Comparison of ENCODE assay signal across 8 cellular contexts in genomic region chr3:48989126-48989795, GRCh38. TPM values are rescaled to one million over a fixed set of nuclear protein-coding genes. Genes with fewer than 3 reads are reported as not detected.
DNase-seq lines count a peak whose midpoint lies in the region; ATAC-seq, FAIRE-seq and TF ChIP-seq lines count a peak whose summit lies in the region.

No MANE protein-coding gene starts in this region.

- DNase-seq in A172 (ENCODE audit: low spot score) (peak; percentile 22), H7 (peak; percentile 54), adipocyte (ENCODE audit: low read depth) (peak; percentile 36), right lobe of liver (no peak), type B pancreatic cell (ENCODE audit: extremely low spot score, unreplicated experiment) (no peak), NCI-H774 (lab: John Stamatoyannopoulos, UW) (no peak), epidermal melanocyte (ENCODE audit: insufficient read length, low spot score) (no peak), D721Med (ENCODE audit: insufficient read length, low spot score) (no peak)

- TF ChIP-seq POLR2A in right lobe of liver (IDR thresholded peaks at IDR 0.05), result peak; percentile 31

- no peak for FAIRE-seq in D721Med (lab: Jason Lieb, UNC)

- H3K4me1 Mint-ChIP-seq in type B pancreatic cell (ENCODE audit: unreplicated experiment), result peaks cover 29% of the 10 kb centered on the region

- H3K9me3 ChIP-seq in adipocyte (ENCODE audit: control insufficient read depth, low read length) (no peaks in the 10 kb centered on the region), right lobe of liver (no peaks in the 10 kb centered on the region)

- H3K4me1 ChIP-seq in adipocyte (ENCODE audit: control insufficient read depth, insufficient read depth, low read length) (peaks cover 24% of the 10 kb centered on the region), right lobe of liver (peaks cover 0 to 20% (median 6%) of the 10 kb centered on the region in 4 donors)

- H3K27ac ChIP-seq in right lobe of liver, result peak overlapping the region; percentile 60 to 75 (median 65)

- intact Hi-C loops in right lobe of liver (cut with DNase I), result no loop called here

- H3K4me3 ChIP-seq in H7 (ENCODE audit: insufficient read depth, low read depth, low read length), result peak overlapping the region; percentile 79
- peak overlapping the region; percentile 85 for H3K4me3 ChIP-seq in adipocyte (ENCODE audit: low read length)
- peak overlapping the region; percentile 82 to 88 (median 87) for H3K4me3 ChIP-seq in right lobe of liver

- H3K27ac Mint-ChIP-seq in type B pancreatic cell, result peak overlapping the region; percentile 94

- no peaks in the 10 kb centered on the region for H3K27me3 ChIP-seq in H7 (ENCODE audit: control insufficient read depth, insufficient read depth, low read length)
- no peaks in the 10 kb centered on the region for H3K27me3 ChIP-seq in adipocyte (replicated peaks; ENCODE audit: control insufficient read depth, insufficient read depth, low read length)
- H3K27me3 ChIP-seq in right lobe of liver, result no peaks in the 10 kb centered on the region

- 6% methylated on average over 4 of the region's 21 CpGs for WGBS in right lobe of liver (ENCODE audit: insufficient coverage, low coverage, low lambda C conversion rate, missing lambda C conversion rate)

- H3K36me3 Mint-ChIP-seq in type B pancreatic cell, result peaks cover 3% of the 10 kb centered on the region

- TF ChIP-seq CTCF in right lobe of liver (IDR thresholded peaks at IDR 0.05) (no peak), type B pancreatic cell (conservative IDR thresholded peaks at IDR 0.05) (no peak), D721Med (IDR thresholded peaks at IDR 0.05; ENCODE audit: insufficient read depth, missing control alignments) (no peak)

- no peak for ATAC-seq in right lobe of liver

- peak overlapping the region; percentile 95 for H3K4me3 Mint-ChIP-seq in type B pancreatic cell

- no peaks in the 10 kb centered on the region for H3K27me3 Mint-ChIP-seq in type B pancreatic cell

- H3K9ac ChIP-seq in adipocyte (ENCODE audit: low read length), result peak overlapping the region; percentile 91

- H3K9me3 Mint-ChIP-seq in type B pancreatic cell, result no peaks in the 10 kb centered on the region

- H3K36me3 ChIP-seq in H7 (replicated peaks; ENCODE audit: control insufficient read depth, insufficient read depth, low read length), result peaks cover 4% of the 10 kb centered on the region
- peaks cover 26% of the 10 kb centered on the region for H3K36me3 ChIP-seq in adipocyte (ENCODE audit: control insufficient read depth, insufficient read depth, low read length, severe bottlenecking)
- H3K36me3 ChIP-seq in right lobe of liver, result peaks cover 0 to 8% (median 4%) of the 10 kb centered on the region in 4 donors

RNA-seq across cellular contexts. Expression of gene P4HTM, which starts 0.8 kb away (rescaled TPM):
- total RNA-seq in A172 (2014; rRNA removed; shearing (Covaris generic)), result 20.7 and 21.2 TPM in 2 replicates
- total RNA-seq in H7 (2014; rRNA removed; shearing (Covaris generic)), result 17.6 and 22.4 TPM in 2 replicates
- total RNA-seq in right lobe of liver (10 to 100 TPM in 5 of 6 experiments, 1 to 10 TPM in 1; 7.7 to 19.2 (median 11.1) TPM), type B pancreatic cell (ENCODE audit: low replicate concordance) (47.4 and 54.8 TPM in 2 replicates)

RNA-seq across cellular contexts. Expression of gene WDR6, which starts 17.9 kb away (rescaled TPM):
- total RNA-seq in A172 (2014; rRNA removed; shearing (Covaris generic)), result 63.7 and 76.1 TPM in 2 replicates
- total RNA-seq in H7 (2014; rRNA removed; shearing (Covaris generic)), result 141 and 151 TPM in 2 replicates
- total RNA-seq in right lobe of liver (10 to 100 TPM; 35.7 to 72.9 (median 65.4) TPM), type B pancreatic cell (ENCODE audit: low replicate concordance) (272 and 334 TPM in 2 replicates)

RNA-seq across cellular contexts. Expression of gene DALRD3, which starts 29.1 kb away (rescaled TPM):
- 36.1 and 50.0 TPM in 2 replicates for total RNA-seq in A172 (2014; rRNA removed; shearing (Covaris generic))
- 55.5 and 65.9 TPM in 2 replicates for total RNA-seq in H7 (2014; rRNA removed; shearing (Covaris generic))
- total RNA-seq in right lobe of liver, result 10 to 100 TPM in 2 of 6 experiments, 1 to 10 TPM in 4; 7.5 to 17.0 (median 8.1) TPM
- 31.2 and 36.0 TPM in 2 replicates for total RNA-seq in type B pancreatic cell (ENCODE audit: low replicate concordance)

RNA-seq across cellular contexts. Expression of gene NDUFAF3, which starts 32.7 kb away (rescaled TPM):
- total RNA-seq in A172 (2014; rRNA removed; shearing (Covaris generic)), result 96.8 and 112 TPM in 2 replicates
- total RNA-seq in H7 (2014; rRNA removed; shearing (Covaris generic)), result 81.2 and 94.8 TPM in 2 replicates
- 100 to 1,000 TPM in 1 of 6 experiments, 10 to 100 TPM in 5; 39.2 to 100 (median 44.8) TPM for total RNA-seq in right lobe of liver
- 62.0 and 67.0 TPM in 2 replicates for total RNA-seq in type B pancreatic cell (ENCODE audit: low replicate concordance)

RNA-seq across cellular contexts. Expression of gene IMPDH2, which starts 39.9 kb away (rescaled TPM):
- 218 and 219 TPM in 2 replicates for total RNA-seq in A172 (2014; rRNA removed; shearing (Covaris generic))
- total RNA-seq in H7 (2014; rRNA removed; shearing (Covaris generic)), result 409 and 490 TPM in 2 replicates
- total RNA-seq in right lobe of liver, result 10 to 100 TPM; 32.0 to 57.3 (median 39.0) TPM
- 221 and 256 TPM in 2 replicates for total RNA-seq in type B pancreatic cell (ENCODE audit: low replicate concordance)

Comparison
In these comparisons a context has a peak if more than half of its experiments do, and no peak if none do; other contexts are left out.
1. DNase-seq: peak in A172 (single experiment), H7 (single experiment) and adipocyte (single experiment); none in right lobe of liver (0 of 3), type B pancreatic cell (single experiment), NCI-H774 (single experiment), epidermal melanocyte (single experiment) and D721Med (single experiment).
2. Peak in every context shown above with its lines, with median percentiles within 50 percentile points of each other: H3K4me3 ChIP-seq.